Comparison of ENCODE assay signal across 27 cellular contexts in genomic region chr11:64826578-64827450, GRCh38. TPM values are rescaled to one million over a fixed set of nuclear protein-coding genes. Genes with fewer than 3 reads are reported as not detected.
A peak's percentile ranks its signal among the peaks of the same experiment; 100 is the strongest.
DNase-seq lines count a peak whose midpoint lies in the region; ATAC-seq, FAIRE-seq and TF ChIP-seq lines count a peak whose summit lies in the region.
"Had no signal": no experiment of that assay in that cellular context is flagged by ENCODE, and none has a peak within 500 bp of the region (broad histone marks: within the 10 kb centered on the region; RNA-seq: fewer than 3 reads in every experiment).

No MANE protein-coding gene starts in this region.

- no peak overlapping the region for H2BK5ac ChIP-seq in H9 (ENCODE audit: insufficient read length, low read length)

- no peak overlapping the region for H3T11ph ChIP-seq in H9 (ENCODE audit: low read length)

- H3K36me3 Mint-ChIP-seq in H9 (ENCODE audit: insufficient read depth in 1 of 3, low read depth in 3 of 3) (peaks cover 0 to 59% (median 23%) of the 10 kb centered on the region in 3 experiments; a peak in 5 of 7 replicates), chondrocyte (ENCODE audit: low read depth) (no peaks in the 10 kb centered on the region)

- H3K27ac Mint-ChIP-seq in H9, result peak overlapping the region in 2 of 3 experiments; percentile 25 to 76; a peak in 2 of 7 replicates
- no peak overlapping the region for H3K27ac Mint-ChIP-seq in chondrocyte (ENCODE audit: unreplicated experiment)
- H3K27ac Mint-ChIP-seq: CD4-positive, CD25-positive, alpha-beta regulatory T cell had no signal

- H2BK12ac ChIP-seq in H9 (ENCODE audit: insufficient read length, low read depth, low read length), result no peak overlapping the region

- H3K27me3 ChIP-seq in H9 (ENCODE audit: insufficient read depth, low read length) (no peaks in the 10 kb centered on the region), HepG2 (ENCODE audit: control insufficient read depth in 1 of 2, insufficient read depth in 2 of 2, low read length in 2 of 2) (no peaks in the 10 kb centered on the region), testis (no peaks in the 10 kb centered on the region), PC-9 (ENCODE audit: insufficient read depth, low read depth) (no peaks in the 10 kb centered on the region)
- H3K27me3 ChIP-seq: BE2C, MG63 had no signal

- ATAC-seq in HepG2 (no peak), GM21515 (IDR thresholded peaks at IDR 0.05; ENCODE audit: unreplicated experiment) (no peak), HG02610 (IDR thresholded peaks at IDR 0.05; ENCODE audit: unreplicated experiment) (no peak)

- no TSS peak for BruUV-seq in HepG2 (replicated peaks; lab: Mats Ljungman, UMichigan)
- BruUV-seq in PC-9 (replicated peaks; lab: Mats Ljungman, UMichigan), result no TSS peak

- no peak overlapping the region for H2BK20ac ChIP-seq in H9 (ENCODE audit: low read depth, low read length, poor library complexity, severe bottlenecking)

- no CpG with 5 or more reads among the region's 52 CpGs for WGBS in H9 (ENCODE audit: extremely low coverage, insufficient read length, low lambda C conversion rate)
- 92% methylated on average over 35 of the region's 52 CpGs for WGBS in HepG2 (ENCODE audit: low lambda C conversion rate)
- WGBS in testis, 2 donors, result 74 to 76% methylated on average over 23 to 52 of the region's 52 CpGs

- H3K4me1 ChIP-seq in H9 (ENCODE audit: insufficient read depth, low read length), result no peaks in the 10 kb centered on the region
- no peaks in the 10 kb centered on the region for H3K4me1 ChIP-seq in HepG2 (ENCODE audit: insufficient read depth, low read length)
- no peaks in the 10 kb centered on the region for H3K4me1 ChIP-seq in testis
- H3K4me1 ChIP-seq in PC-9 (replicated peaks; ENCODE audit: insufficient read depth), result no peaks in the 10 kb centered on the region
- H3K4me1 ChIP-seq: BE2C had no signal

- no peak overlapping the region for H2BK120ac ChIP-seq in H9 (ENCODE audit: low read depth, low read length, poor library complexity, severe bottlenecking)

- H2BK15ac ChIP-seq in H9 (ENCODE audit: low read depth, low read length), result no peak overlapping the region

- POLR2A ChIA-PET in HepG2 (lab: Yijun Ruan, JAX), result interaction anchor here (0.8 kb wide), 1 partner anchor 26 kb away, joined by 3 read pairs; no protein-coding TSS in a partner anchor
- POLR2A ChIA-PET in PC-9 (lab: Charles Lee; ENCODE audit: unreplicated experiment), result interaction anchor here (0.5 to 0.6 kb wide), 2 partner anchors 8 to 795 kb away, joined by 5 to 7 read pairs; no protein-coding TSS in a partner anchor

- H3K9me2 ChIP-seq in PC-9 (ENCODE audit: insufficient read depth), result no peaks in the 10 kb centered on the region

- H4K91ac ChIP-seq in H9 (ENCODE audit: insufficient read length, low read depth, low read length), result no peak overlapping the region

- TF ChIP-seq POLR2A in HepG2 (IDR thresholded peaks at IDR 0.05; ENCODE audit: insufficient read depth in 1 of 2, low read depth in 2 of 2, low read length in 2 of 2) (no peak), testis (IDR thresholded peaks at IDR 0.05) (no peak)

- H3K79me1 ChIP-seq in H9 (ENCODE audit: insufficient read depth, low read depth, low read length, poor library complexity, severe bottlenecking), result no peaks in the 10 kb centered on the region

- intact Hi-C loops in HepG2 (cut with micrococcal nuclease; ENCODE audit: unreplicated experiment) (no loop called here), testis (cut with DNase I; ENCODE audit: low total_unique reads) (no loop called here), PC-9 (cut with micrococcal nuclease; ENCODE audit: unreplicated experiment) (no loop called here)

- DNase-seq in H9, result peak; percentile 70
- DNase-seq in chondrocyte (ENCODE audit: low spot score), result peak; percentile 92
- DNase-seq in HepG2 (ENCODE audit: low spot score), result no peak
- DNase-seq in testis, result peak; percentile 65
- DNase-seq in dermis blood vessel endothelial cell, result no peak
- DNase-seq in PC-9, result no peak
- DNase-seq: BE2C; CD4-positive, CD25-positive, alpha-beta regulatory T cell; COR-L47; DMS 273 treated with DMSO at 0.1 percent for 48 hours; GDM1; GOT3; IMR-90; Kasumi-1; MG63; NCI-H1048; NCI-H1436; NCI-H2029 treated with DMSO at 0.1 percent for 48 hours; NCI-H2171 treated with DMSO at 0.1 percent for 48 hours; NCI-H446 treated with DMSO at 0.1 percent for 48 hours; NCI-H69; NK-92 treated with Interleukin-12 subunit alpha and Interleukin-12 subunit beta, amount 100 ng/mL, for 24 hours; Right ventricle myocardium superior had no signal

- no peaks in the 10 kb centered on the region for H3K79me2 ChIP-seq in H9 (ENCODE audit: insufficient read depth, low read length)
- no peaks in the 10 kb centered on the region for H3K79me2 ChIP-seq in HepG2 (ENCODE audit: insufficient read depth, low read length)
- no peaks in the 10 kb centered on the region for H3K79me2 ChIP-seq in PC-9 (ENCODE audit: low read depth)

- no peak for TF ChIP-seq RAD21 in HepG2 (CRISPR knock-in tag; IDR thresholded peaks at IDR 0.05)

- H2AK5ac ChIP-seq in H9 (ENCODE audit: insufficient read length, low read length), result no peak overlapping the region

- no peak overlapping the region for H3K4me3 ChIP-seq in HepG2 (replicated peaks in 1 of 3; ENCODE audit: insufficient read depth in 1 of 3, low read depth in 2 of 3, low read length in 3 of 3)
- peak overlapping the region in 1 of 2 donors; percentile 40 for H3K4me3 ChIP-seq in testis
- no peak overlapping the region for H3K4me3 ChIP-seq in PC-9
- H3K4me3 ChIP-seq: MG63 had no signal

- H4K20me1 ChIP-seq in H9 (ENCODE audit: control insufficient read depth, insufficient read depth, insufficient read length), result no peaks in the 10 kb centered on the region
- no peaks in the 10 kb centered on the region for H4K20me1 ChIP-seq in HepG2 (ENCODE audit: insufficient read depth, low read length)
- H4K20me1 ChIP-seq in PC-9 (ENCODE audit: insufficient read depth), result no peaks in the 10 kb centered on the region

- no peak overlapping the region for H3K18ac ChIP-seq in H9 (ENCODE audit: insufficient read length, low read depth, low read length)

- FAIRE-seq in HepG2 (lab: Jason Lieb, UNC), result no peak
- FAIRE-seq: A204.1 had no signal

- H3K4me1 Mint-ChIP-seq in H9 (peaks cover 0 to 2% of the 10 kb centered on the region in 2 experiments; a peak in 2 of 4 replicates), chondrocyte (ENCODE audit: low read depth) (no peaks in the 10 kb centered on the region)
- H3K4me1 Mint-ChIP-seq: CD4-positive, CD25-positive, alpha-beta regulatory T cell had no signal

- no peak overlapping the region for H3K4me2 ChIP-seq in H9 (ENCODE audit: insufficient read depth, insufficient read length, low read length)
- no peak overlapping the region for H3K4me2 ChIP-seq in HepG2 (ENCODE audit: low read depth, low read length)
- H3K4me2 ChIP-seq in PC-9, result no peak overlapping the region

- in situ Hi-C loops in HepG2 (cut with HindIII; ENCODE audit: extremely low pct_ligation_motif_present, low pct_unique_long_range_greater_than_20kb), result no loop called here

- TF ChIP-seq EP300 in HepG2 (IDR thresholded peaks at IDR 0.05; ENCODE audit: low read depth in 2 of 2, low read length in 2 of 2) (no peak), HepG2 (CRISPR knock-in tag; IDR thresholded peaks at IDR 0.05; ENCODE audit: borderline replicate concordance) (no peak)

- H3K4me3 Mint-ChIP-seq in H9 (no peak overlapping the region), chondrocyte (ENCODE audit: unreplicated experiment) (no peak overlapping the region)
- H3K4me3 Mint-ChIP-seq: CD4-positive, CD25-positive, alpha-beta regulatory T cell had no signal

- H3K23ac ChIP-seq in H9 (ENCODE audit: insufficient read length, low read depth, low read length), result no peak overlapping the region

- no peak overlapping the region for H4K8ac ChIP-seq in H9 (replicated peaks; ENCODE audit: insufficient read length, low read depth, low read length)

- CTCF ChIA-PET in HepG2 (lab: Yijun Ruan, JAX; ENCODE audit: low intra/inter-chr PET ratio, low total read pairs), result no interaction called here
- CTCF ChIA-PET in PC-9 (lab: Charles Lee), result no interaction called here

- H3K36me3 ChIP-seq in HepG2 (replicated peaks in 1 of 2; ENCODE audit: control insufficient read depth in 1 of 2, insufficient read depth in 2 of 2, low read length in 2 of 2) (no peaks in the 10 kb centered on the region), testis (ENCODE audit: low read depth, missing control alignments) (no peaks in the 10 kb centered on the region), PC-9 (ENCODE audit: low read depth) (0 out of 2 replicates have a peak, but pooled peaks cover 5% of the 10 kb centered on the region)
- H3K36me3 ChIP-seq: BE2C, MG63 had no signal

- no peak overlapping the region for H2AFZ ChIP-seq in H9 (ENCODE audit: low read length)
- H2AFZ ChIP-seq in HepG2 (ENCODE audit: low read length), result no peak overlapping the region
- H2AFZ ChIP-seq in PC-9, result no peak overlapping the region

- no peak overlapping the region for H4K5ac ChIP-seq in H9 (ENCODE audit: insufficient read length, low read depth, low read length)

- H3K9me3 ChIP-seq in H9 (ENCODE audit: control insufficient read depth, low read depth, low read length) (no peaks in the 10 kb centered on the region), HepG2 (ENCODE audit: low read length) (no peaks in the 10 kb centered on the region), testis (no peaks in the 10 kb centered on the region), PC-9 (ENCODE audit: insufficient read depth, low read depth) (no peaks in the 10 kb centered on the region)
- H3K9me3 ChIP-seq: BE2C, MG63 had no signal

- H3F3A ChIP-seq in PC-9 (ENCODE audit: insufficient read depth, low read depth), result no peaks in the 10 kb centered on the region

- TF ChIP-seq CTCF in H9 (conservative IDR thresholded peaks at IDR 0.05) (no peak), chondrocyte (IDR thresholded peaks at IDR 0.05) (no peak), HepG2 (CRISPR knock-in tag; IDR thresholded peaks at IDR 0.05) (no peak), testis (IDR thresholded peaks at IDR 0.05) (no peak), PC-9 (conservative IDR thresholded peaks at IDR 0.05) (no peak)

- H3K14ac ChIP-seq in H9 (ENCODE audit: insufficient read depth, low read length), result no peak overlapping the region

- no peaks in the 10 kb centered on the region for H3K9me3 Mint-ChIP-seq in H9
- H3K9me3 Mint-ChIP-seq in chondrocyte (ENCODE audit: low read depth), result no peaks in the 10 kb centered on the region
- H3K9me3 Mint-ChIP-seq: CD4-positive, CD25-positive, alpha-beta regulatory T cell had no signal

- no peak overlapping the region for H3K9ac ChIP-seq in H9 (ENCODE audit: extremely low read depth, insufficient read length, low read length)
- H3K9ac ChIP-seq in HepG2 (ENCODE audit: insufficient read depth, low read depth, low read length), result no peak overlapping the region

- H3K27me3 Mint-ChIP-seq in H9 (ENCODE audit: low read depth) (no peaks in the 10 kb centered on the region; the same call in 1 of the 2 replicates), chondrocyte (ENCODE audit: low read depth) (peaks cover 1% of the 10 kb centered on the region)
- H3K27me3 Mint-ChIP-seq: CD4-positive, CD25-positive, alpha-beta regulatory T cell had no signal

- no peak overlapping the region for H3K4ac ChIP-seq in H9 (ENCODE audit: low read depth, low read length)

- no peak overlapping the region for H3K27ac ChIP-seq in H9 (ENCODE audit: insufficient read length, low read depth, low read length)
- no peak overlapping the region for H3K27ac ChIP-seq in HepG2 (ENCODE audit: extremely low read length, insufficient read depth, low read length)
- no peak overlapping the region for H3K27ac ChIP-seq in testis
- no peak overlapping the region for H3K27ac ChIP-seq in PC-9
- H3K27ac ChIP-seq: HL-60 had no signal

- no peaks in the 10 kb centered on the region for H3K23me2 ChIP-seq in H9 (ENCODE audit: insufficient read length, low read depth, low read length, poor library complexity, severe bottlenecking)

- H3K56ac ChIP-seq in H9 (ENCODE audit: insufficient read length, low read depth, low read length), result no peak overlapping the region

RNA-seq across cellular contexts. Expression of gene MEN1, which starts 16.5 kb away (rescaled TPM):
- total RNA-seq in H9 (2021) (49.9 and 50.0 TPM in 2 replicates), chondrocyte (19.5 to 26.4 TPM (median 20.4 TPM) in 3 replicates), HepG2 (2016; rRNA removed; fragmentation: Illumina TruSeq; extraction: Trizol) (15.3 and 20.5 TPM in 2 replicates), testis (10 to 100 TPM; 36.7 to 40.8 TPM), dermis blood vessel endothelial cell (20.1 and 38.7 TPM in 2 replicates), PC-9 (2021) (48.7 and 61.6 TPM in 2 replicates)
- 3.8 and 4.3 TPM in 2 replicates for total RNA-seq in HepG2 (2016; cell fraction: cytosol; rRNA removed; fragmentation: Illumina TruSeq; extraction: Trizol; ENCODE audit: low read depth)
- total RNA-seq in HepG2 (2016; cell fraction: insoluble cytoplasmic fraction; rRNA removed; fragmentation: Illumina TruSeq; extraction: Trizol), result 11.7 and 21.5 TPM in 2 replicates
- total RNA-seq in HepG2 (2016; cell fraction: membrane; rRNA removed; fragmentation: Illumina TruSeq; extraction: Trizol), result 9.8 and 11.2 TPM in 2 replicates
- total RNA-seq in HepG2 (2016; cell fraction: nucleus; rRNA removed; fragmentation: Illumina TruSeq; extraction: Trizol), result 16.8 and 17.9 TPM in 2 replicates
- polyA plus RNA-seq in HepG2 (2011; rRNA removed) (27.3 and 30.9 TPM in 2 replicates), testis (ENCODE audit: insufficient read depth, low read depth, low replicate concordance) (29.7 TPM)
- 11.1 and 16.7 TPM in 2 replicates for polyA plus RNA-seq in HepG2 (2011; cell fraction: cytosol; rRNA removed)
- 97.2 and 109 TPM in 2 replicates for polyA plus RNA-seq in HepG2 (2011; cell fraction: nucleus; rRNA removed)
- polyA plus RNA-seq in HepG2 (2012), result 19.6 and 26.4 TPM in 2 replicates
- polyA plus RNA-seq in HepG2 (2016; cell fraction: cytosol; fragmentation: Illumina TruSeq; extraction: Trizol; ENCODE audit: low read depth), result 5.0 and 5.9 TPM in 2 replicates
- 24.4 and 31.0 TPM in 2 replicates for polyA plus RNA-seq in HepG2 (2016; cell fraction: insoluble cytoplasmic fraction; fragmentation: Illumina TruSeq; extraction: Trizol; ENCODE audit: low read depth)
- polyA plus RNA-seq in HepG2 (2016; cell fraction: membrane; fragmentation: Illumina TruSeq; extraction: Trizol; ENCODE audit: low read depth), result 13.6 and 15.0 TPM in 2 replicates
- 70.2 and 70.8 TPM in 2 replicates for polyA plus RNA-seq in HepG2 (2016; cell fraction: nucleus; fragmentation: Illumina TruSeq; extraction: Trizol; ENCODE audit: insufficient read depth, low read depth)
- polyA minus RNA-seq in HepG2 (2011; rRNA and poly(A)+ RNA removed; ENCODE audit: low replicate concordance), result 38.1 and 40.7 TPM in 2 replicates
- 14.8 and 15.4 TPM in 2 replicates for polyA minus RNA-seq in HepG2 (2011; cell fraction: cytosol; rRNA and poly(A)+ RNA removed)
- 11.1 and 15.7 TPM in 2 replicates for polyA minus RNA-seq in HepG2 (2011; cell fraction: nucleus; rRNA and poly(A)+ RNA removed)

RNA-seq across cellular contexts. Expression of gene CDC42BPG, which starts 17.6 kb away (rescaled TPM):
- total RNA-seq in H9 (2021), result 24.2 and 24.9 TPM in 2 replicates
- 0.17 to 0.46 TPM (median 0.35 TPM) in 3 replicates for total RNA-seq in chondrocyte
- total RNA-seq in HepG2 (2016; rRNA removed; fragmentation: Illumina TruSeq; extraction: Trizol), result 0.77 and 1.4 TPM in 2 replicates
- 0.10 and 0.35 TPM in 2 replicates for total RNA-seq in HepG2 (2016; cell fraction: cytosol; rRNA removed; fragmentation: Illumina TruSeq; extraction: Trizol; ENCODE audit: low read depth)
- 0.42 and 1.4 TPM in 2 replicates for total RNA-seq in HepG2 (2016; cell fraction: insoluble cytoplasmic fraction; rRNA removed; fragmentation: Illumina TruSeq; extraction: Trizol)
- total RNA-seq in HepG2 (2016; cell fraction: membrane; rRNA removed; fragmentation: Illumina TruSeq; extraction: Trizol), result 0.37 and 0.38 TPM in 2 replicates
- total RNA-seq in HepG2 (2016; cell fraction: nucleus; rRNA removed; fragmentation: Illumina TruSeq; extraction: Trizol), result 1.8 and 2.0 TPM in 2 replicates
- polyA plus RNA-seq in HepG2 (2011; rRNA removed), result 0.55 and 0.99 TPM in 2 replicates
- 0.34 and 0.54 TPM in 2 replicates for polyA plus RNA-seq in HepG2 (2011; cell fraction: cytosol; rRNA removed)
- polyA plus RNA-seq in HepG2 (2011; cell fraction: nucleus; rRNA removed), result 6.3 and 7.3 TPM in 2 replicates
- polyA plus RNA-seq in HepG2 (2012), result 1.2 and 1.3 TPM in 2 replicates
- polyA plus RNA-seq in HepG2 (2016; cell fraction: cytosol; fragmentation: Illumina TruSeq; extraction: Trizol; ENCODE audit: low read depth), result 0.06 and 0.11 TPM in 2 replicates
- 0.63 and 0.75 TPM in 2 replicates for polyA plus RNA-seq in HepG2 (2016; cell fraction: insoluble cytoplasmic fraction; fragmentation: Illumina TruSeq; extraction: Trizol; ENCODE audit: low read depth)
- 0.24 and 0.70 TPM in 2 replicates for polyA plus RNA-seq in HepG2 (2016; cell fraction: membrane; fragmentation: Illumina TruSeq; extraction: Trizol; ENCODE audit: low read depth)
- 4.9 and 5.6 TPM in 2 replicates for polyA plus RNA-seq in HepG2 (2016; cell fraction: nucleus; fragmentation: Illumina TruSeq; extraction: Trizol; ENCODE audit: insufficient read depth, low read depth)
- 1.3 and 2.7 TPM in 2 replicates for polyA minus RNA-seq in HepG2 (2011; rRNA and poly(A)+ RNA removed; ENCODE audit: low replicate concordance)
- 0.59 and 1.6 TPM in 2 replicates for polyA minus RNA-seq in HepG2 (2011; cell fraction: cytosol; rRNA and poly(A)+ RNA removed)
- 1.9 and 4.0 TPM in 2 replicates for polyA minus RNA-seq in HepG2 (2011; cell fraction: nucleus; rRNA and poly(A)+ RNA removed)
- 1 to 10 TPM; 7.6 to 9.2 TPM for total RNA-seq in testis
- polyA plus RNA-seq in testis (ENCODE audit: insufficient read depth, low read depth, low replicate concordance), result 5.3 TPM
- 0.34 and 0.37 TPM in 2 replicates for total RNA-seq in dermis blood vessel endothelial cell
- total RNA-seq in PC-9 (2021), result 31.3 and 33.8 TPM in 2 replicates

RNA-seq across cellular contexts. Expression of gene MAP4K2, which starts 23.8 kb away (rescaled TPM):
- total RNA-seq in H9 (2021) (21.6 and 24.7 TPM in 2 replicates), chondrocyte (11.3 to 17.8 TPM (median 13.4 TPM) in 3 replicates), HepG2 (2016; rRNA removed; fragmentation: Illumina TruSeq; extraction: Trizol) (7.8 and 8.3 TPM in 2 replicates), testis (10 to 100 TPM; 27.7 to 29.8 TPM), dermis blood vessel endothelial cell (46.1 and 93.6 TPM in 2 replicates), PC-9 (2021) (32.6 and 34.3 TPM in 2 replicates)
- 3.5 and 4.1 TPM in 2 replicates for total RNA-seq in HepG2 (2016; cell fraction: cytosol; rRNA removed; fragmentation: Illumina TruSeq; extraction: Trizol; ENCODE audit: low read depth)
- 4.8 and 7.6 TPM in 2 replicates for total RNA-seq in HepG2 (2016; cell fraction: insoluble cytoplasmic fraction; rRNA removed; fragmentation: Illumina TruSeq; extraction: Trizol)
- total RNA-seq in HepG2 (2016; cell fraction: membrane; rRNA removed; fragmentation: Illumina TruSeq; extraction: Trizol), result 10.9 and 11.1 TPM in 2 replicates
- 6.7 and 7.4 TPM in 2 replicates for total RNA-seq in HepG2 (2016; cell fraction: nucleus; rRNA removed; fragmentation: Illumina TruSeq; extraction: Trizol)
- polyA plus RNA-seq in HepG2 (2011; rRNA removed) (15.5 and 17.6 TPM in 2 replicates), testis (ENCODE audit: insufficient read depth, low read depth, low replicate concordance) (14.9 TPM)
- 7.7 and 11.1 TPM in 2 replicates for polyA plus RNA-seq in HepG2 (2011; cell fraction: cytosol; rRNA removed)
- 71.3 and 101 TPM in 2 replicates for polyA plus RNA-seq in HepG2 (2011; cell fraction: nucleus; rRNA removed)
- 8.7 and 10.1 TPM in 2 replicates for polyA plus RNA-seq in HepG2 (2012)
- 5.1 and 6.2 TPM in 2 replicates for polyA plus RNA-seq in HepG2 (2016; cell fraction: cytosol; fragmentation: Illumina TruSeq; extraction: Trizol; ENCODE audit: low read depth)
- 7.8 and 9.1 TPM in 2 replicates for polyA plus RNA-seq in HepG2 (2016; cell fraction: insoluble cytoplasmic fraction; fragmentation: Illumina TruSeq; extraction: Trizol; ENCODE audit: low read depth)
- polyA plus RNA-seq in HepG2 (2016; cell fraction: membrane; fragmentation: Illumina TruSeq; extraction: Trizol; ENCODE audit: low read depth), result 9.5 and 11.8 TPM in 2 replicates
- 20.0 and 20.1 TPM in 2 replicates for polyA plus RNA-seq in HepG2 (2016; cell fraction: nucleus; fragmentation: Illumina TruSeq; extraction: Trizol; ENCODE audit: insufficient read depth, low read depth)
- polyA minus RNA-seq in HepG2 (2011; rRNA and poly(A)+ RNA removed; ENCODE audit: low replicate concordance), result 25.9 and 40.8 TPM in 2 replicates
- polyA minus RNA-seq in HepG2 (2011; cell fraction: cytosol; rRNA and poly(A)+ RNA removed), result 4.3 and 6.6 TPM in 2 replicates
- polyA minus RNA-seq in HepG2 (2011; cell fraction: nucleus; rRNA and poly(A)+ RNA removed), result 8.7 and 10.9 TPM in 2 replicates

RNA-seq across cellular contexts. Expression of gene SF1, which starts 48.5 kb away (rescaled TPM):
- total RNA-seq in H9 (2021), result 514 and 528 TPM in 2 replicates
- 183 to 198 TPM (median 190 TPM) in 3 replicates for total RNA-seq in chondrocyte
- 42.5 and 70.4 TPM in 2 replicates for total RNA-seq in HepG2 (2016; rRNA removed; fragmentation: Illumina TruSeq; extraction: Trizol)
- total RNA-seq in HepG2 (2016; cell fraction: cytosol; rRNA removed; fragmentation: Illumina TruSeq; extraction: Trizol; ENCODE audit: low read depth), result 16.0 and 19.1 TPM in 2 replicates
- total RNA-seq in HepG2 (2016; cell fraction: insoluble cytoplasmic fraction; rRNA removed; fragmentation: Illumina TruSeq; extraction: Trizol), result 36.1 and 70.7 TPM in 2 replicates
- total RNA-seq in HepG2 (2016; cell fraction: membrane; rRNA removed; fragmentation: Illumina TruSeq; extraction: Trizol), result 45.9 and 46.6 TPM in 2 replicates
- total RNA-seq in HepG2 (2016; cell fraction: nucleus; rRNA removed; fragmentation: Illumina TruSeq; extraction: Trizol), result 163 and 180 TPM in 2 replicates
- polyA plus RNA-seq in HepG2 (2011; rRNA removed), result 51.9 and 55.5 TPM in 2 replicates
- 14.3 and 16.0 TPM in 2 replicates for polyA plus RNA-seq in HepG2 (2011; cell fraction: cytosol; rRNA removed)
- polyA plus RNA-seq in HepG2 (2011; cell fraction: nucleus; rRNA removed), result 223 and 237 TPM in 2 replicates
- polyA plus RNA-seq in HepG2 (2012), result 130 and 151 TPM in 2 replicates
- 30.5 and 31.3 TPM in 2 replicates for polyA plus RNA-seq in HepG2 (2016; cell fraction: cytosol; fragmentation: Illumina TruSeq; extraction: Trizol; ENCODE audit: low read depth)
- polyA plus RNA-seq in HepG2 (2016; cell fraction: insoluble cytoplasmic fraction; fragmentation: Illumina TruSeq; extraction: Trizol; ENCODE audit: low read depth), result 93.3 and 132 TPM in 2 replicates
- 63.8 and 66.4 TPM in 2 replicates for polyA plus RNA-seq in HepG2 (2016; cell fraction: membrane; fragmentation: Illumina TruSeq; extraction: Trizol; ENCODE audit: low read depth)
- polyA plus RNA-seq in HepG2 (2016; cell fraction: nucleus; fragmentation: Illumina TruSeq; extraction: Trizol; ENCODE audit: insufficient read depth, low read depth), result 426 and 461 TPM in 2 replicates
- 77.9 and 101 TPM in 2 replicates for polyA minus RNA-seq in HepG2 (2011; rRNA and poly(A)+ RNA removed; ENCODE audit: low replicate concordance)
- polyA minus RNA-seq in HepG2 (2011; cell fraction: cytosol; rRNA and poly(A)+ RNA removed), result 31.1 and 32.0 TPM in 2 replicates
- polyA minus RNA-seq in HepG2 (2011; cell fraction: nucleus; rRNA and poly(A)+ RNA removed), result 297 and 338 TPM in 2 replicates
- total RNA-seq in testis, result 100 to 1,000 TPM; 431 to 499 TPM
- polyA plus RNA-seq in testis (ENCODE audit: insufficient read depth, low read depth, low replicate concordance), result 455 TPM
- 104 and 116 TPM in 2 replicates for total RNA-seq in dermis blood vessel endothelial cell
- total RNA-seq in PC-9 (2021), result 253 and 336 TPM in 2 replicates

RNA-seq across cellular contexts. Expression of gene EHD1, which starts 51.6 kb away (rescaled TPM):
- total RNA-seq in H9 (2021) (29.1 and 31.0 TPM in 2 replicates), chondrocyte (78.9 to 129 TPM (median 111 TPM) in 3 replicates), HepG2 (2016; rRNA removed; fragmentation: Illumina TruSeq; extraction: Trizol) (22.0 and 26.6 TPM in 2 replicates), testis (100 to 1,000 TPM; 230 to 455 TPM), dermis blood vessel endothelial cell (75.9 and 125 TPM in 2 replicates), PC-9 (2021) (110 and 134 TPM in 2 replicates)
- 8.1 and 9.7 TPM in 2 replicates for total RNA-seq in HepG2 (2016; cell fraction: cytosol; rRNA removed; fragmentation: Illumina TruSeq; extraction: Trizol; ENCODE audit: low read depth)
- total RNA-seq in HepG2 (2016; cell fraction: insoluble cytoplasmic fraction; rRNA removed; fragmentation: Illumina TruSeq; extraction: Trizol), result 22.9 and 29.1 TPM in 2 replicates
- 11.0 and 11.5 TPM in 2 replicates for total RNA-seq in HepG2 (2016; cell fraction: membrane; rRNA removed; fragmentation: Illumina TruSeq; extraction: Trizol)
- 16.8 and 19.6 TPM in 2 replicates for total RNA-seq in HepG2 (2016; cell fraction: nucleus; rRNA removed; fragmentation: Illumina TruSeq; extraction: Trizol)
- polyA plus RNA-seq in HepG2 (2011; rRNA removed) (23.6 and 29.4 TPM in 2 replicates), testis (ENCODE audit: insufficient read depth, low read depth, low replicate concordance) (328 TPM)
- polyA plus RNA-seq in HepG2 (2011; cell fraction: cytosol; rRNA removed), result 20.8 and 31.1 TPM in 2 replicates
- 42.3 and 43.0 TPM in 2 replicates for polyA plus RNA-seq in HepG2 (2011; cell fraction: nucleus; rRNA removed)
- 18.8 and 23.3 TPM in 2 replicates for polyA plus RNA-seq in HepG2 (2012)
- polyA plus RNA-seq in HepG2 (2016; cell fraction: cytosol; fragmentation: Illumina TruSeq; extraction: Trizol; ENCODE audit: low read depth), result 3.5 and 3.9 TPM in 2 replicates
- polyA plus RNA-seq in HepG2 (2016; cell fraction: insoluble cytoplasmic fraction; fragmentation: Illumina TruSeq; extraction: Trizol; ENCODE audit: low read depth), result 29.0 and 35.3 TPM in 2 replicates
- 7.9 and 9.3 TPM in 2 replicates for polyA plus RNA-seq in HepG2 (2016; cell fraction: membrane; fragmentation: Illumina TruSeq; extraction: Trizol; ENCODE audit: low read depth)
- 33.4 and 34.4 TPM in 2 replicates for polyA plus RNA-seq in HepG2 (2016; cell fraction: nucleus; fragmentation: Illumina TruSeq; extraction: Trizol; ENCODE audit: insufficient read depth, low read depth)
- 63.9 and 78.7 TPM in 2 replicates for polyA minus RNA-seq in HepG2 (2011; rRNA and poly(A)+ RNA removed; ENCODE audit: low replicate concordance)
- 21.2 and 28.0 TPM in 2 replicates for polyA minus RNA-seq in HepG2 (2011; cell fraction: cytosol; rRNA and poly(A)+ RNA removed)
- polyA minus RNA-seq in HepG2 (2011; cell fraction: nucleus; rRNA and poly(A)+ RNA removed), result 15.5 and 22.1 TPM in 2 replicates

Comparison
In these comparisons a context has a peak if more than half of its experiments do, and no peak if none do; other contexts are left out.
1. DNase-seq: peak in H9 (single experiment), chondrocyte (single experiment) and testis (single experiment); none in HepG2 (single experiment), dermis blood vessel endothelial cell (single experiment) and PC-9 (0 of 2).